12 cellular contexts compared by ENCODE assay signal in the genomic region with DNA sequence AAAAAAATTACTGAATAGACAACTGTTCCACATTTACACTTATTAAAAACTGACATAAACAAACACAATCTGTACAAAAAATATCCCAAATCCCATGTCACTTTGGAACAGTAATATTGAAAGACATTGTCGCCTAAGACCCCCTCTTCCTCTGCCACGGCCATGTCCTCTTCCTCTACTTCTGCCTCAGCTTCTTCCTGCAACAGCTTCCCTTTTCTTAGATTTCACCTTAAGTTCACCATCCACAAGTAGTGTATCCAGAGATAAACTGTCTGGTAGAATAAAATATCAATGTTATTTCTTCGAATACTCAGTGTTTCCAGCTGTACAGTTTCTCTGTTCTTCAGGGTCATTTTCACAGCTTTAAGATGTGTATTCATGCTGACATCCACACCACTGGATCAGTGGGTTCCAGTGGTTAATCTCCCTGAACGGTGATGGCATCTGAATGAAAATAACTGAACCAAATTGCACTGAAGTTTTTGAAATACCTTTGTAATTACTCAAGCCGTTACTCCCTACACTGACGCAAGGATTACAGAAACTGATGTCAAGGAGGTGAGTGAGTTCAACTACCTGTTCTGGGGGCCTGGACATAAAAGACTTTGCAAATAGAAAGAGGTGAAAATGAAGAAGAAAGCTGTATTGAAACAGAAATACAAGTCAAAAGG.
DNase-seq lines count a peak whose midpoint lies in the region; ATAC-seq and TF ChIP-seq lines count a peak whose summit lies in the region.
"Had no signal": no experiment of that assay in that cellular context is flagged by ENCODE, and none has a peak within 500 bp of the region (broad histone marks: within the 10 kb centered on the region; RNA-seq: fewer than 3 reads in every experiment).

No MANE protein-coding gene starts in this region.

- ATAC-seq in stimulated activated memory B cell treated with anti-CD40 and anti-IgM and Interleukin-4, amounts not matched to agents 10 μg/mL and 1 μg/mL and 100 μg/mL, for 72 hours: no peak

- no peak overlapping the region for H3K27ac Mint-ChIP-seq in stimulated activated memory B cell treated with anti-CD40 and anti-IgM and Interleukin-4, amounts not matched to agents 10 μg/mL and 1 μg/mL and 100 μg/mL, for 72 hours

- H3F3A ChIP-seq in MM.1S (ENCODE audit: insufficient read depth, low read length): no peaks in the 10 kb centered on the region

- H4K91ac ChIP-seq in mesenchymal stem cell (ENCODE audit: low read length): no peak overlapping the region

- H3K9ac ChIP-seq in mesenchymal stem cell (ENCODE audit: low read length) (no peak overlapping the region), MM.1S (ENCODE audit: low read length) (no peak overlapping the region)

- DNase-seq in ACHN (peak; percentile 96), M059J (ENCODE audit: low read depth) (peak; percentile 83), cardiac fibroblast (ENCODE audit: low read depth in 2 of 2) (peak; percentile 46 to 75), mesenchymal stem cell (peak; percentile 18), T-helper 9 cell (no peak), caudate nucleus (lab: John Stamatoyannopoulos, UW) (no peak), MM.1S (no peak)
- DNase-seq: activated naive CD4-positive, alpha-beta T cell treated with anti-CD3 and anti-CD28 coated beads, Interleukin-2, amount 50 U/mL, for 16 hours; DMS153; left cardiac atrium; NCI-H510A had no signal

- H3K4me1 Mint-ChIP-seq in stimulated activated memory B cell treated with anti-CD40 and anti-IgM and Interleukin-4, amounts not matched to agents 10 μg/mL and 1 μg/mL and 100 μg/mL, for 72 hours: no peaks in the 10 kb centered on the region

- H2BK5ac ChIP-seq in mesenchymal stem cell (ENCODE audit: low read depth, low read length, poor library complexity, severe bottlenecking): peak overlapping the region; percentile 96

- H3K18ac ChIP-seq in mesenchymal stem cell (ENCODE audit: low read depth in 1 of 2, low read length in 2 of 2): peak overlapping the region in 1 of 2 experiments; percentile 43

- no peak overlapping the region for H3K4me3 ChIP-seq in cardiac fibroblast (replicated peaks in 1 of 2; ENCODE audit: low read depth in 2 of 2, low read length in 2 of 2)
- no peak overlapping the region for H3K4me3 ChIP-seq in mesenchymal stem cell (ENCODE audit: insufficient read depth in 1 of 2, low read depth in 1 of 2, low read length in 2 of 2)
- H3K4me3 ChIP-seq in MM.1S (ENCODE audit: low read length): no peak overlapping the region

- H3K9me3 Mint-ChIP-seq in stimulated activated memory B cell treated with anti-CD40 and anti-IgM and Interleukin-4, amounts not matched to agents 10 μg/mL and 1 μg/mL and 100 μg/mL, for 72 hours: no peaks in the 10 kb centered on the region

- H3K27me3 Mint-ChIP-seq in stimulated activated memory B cell treated with anti-CD40 and anti-IgM and Interleukin-4, amounts not matched to agents 10 μg/mL and 1 μg/mL and 100 μg/mL, for 72 hours: peaks cover 12% of the 10 kb centered on the region

- no peak overlapping the region for H4K8ac ChIP-seq in mesenchymal stem cell (ENCODE audit: low read length)

- 70% methylated on average over 3 of the region's 6 CpGs for WGBS in mesenchymal stem cell

- no peaks in the 10 kb centered on the region for H3K79me2 ChIP-seq in MM.1S (ENCODE audit: low read length)

- H3K36me3 Mint-ChIP-seq in stimulated activated memory B cell treated with anti-CD40 and anti-IgM and Interleukin-4, amounts not matched to agents 10 μg/mL and 1 μg/mL and 100 μg/mL, for 72 hours: no peaks in the 10 kb centered on the region

- no peak overlapping the region for H2BK15ac ChIP-seq in mesenchymal stem cell (ENCODE audit: low read depth, poor library complexity, severe bottlenecking)

- no peak overlapping the region for H2BK12ac ChIP-seq in mesenchymal stem cell (ENCODE audit: low read length in 2 of 2)

- H3K4me2 ChIP-seq in mesenchymal stem cell (ENCODE audit: low read length, poor library complexity, severe bottlenecking) (peak overlapping the region; percentile 52), MM.1S (ENCODE audit: low read depth, low read length) (no peak overlapping the region)

- H2BK120ac ChIP-seq in mesenchymal stem cell (ENCODE audit: low read depth, low read length): no peak overlapping the region

- peak overlapping the region; percentile 81 for H2AK5ac ChIP-seq in mesenchymal stem cell (ENCODE audit: low read length, severe bottlenecking)

- H3K9me3 ChIP-seq in mesenchymal stem cell (ENCODE audit: control insufficient read depth, low read length): peaks cover 5% of the 10 kb centered on the region
- H3K9me3 ChIP-seq in MM.1S (replicated peaks; ENCODE audit: insufficient read depth, low read length): no peaks in the 10 kb centered on the region

- H2AFZ ChIP-seq in mesenchymal stem cell (ENCODE audit: low read depth, low read length) (no peak overlapping the region), MM.1S (ENCODE audit: low read length) (no peak overlapping the region)

- H4K20me1 ChIP-seq in MM.1S (ENCODE audit: insufficient read depth, low read length): no peaks in the 10 kb centered on the region

- no peak overlapping the region for H3K4me3 Mint-ChIP-seq in stimulated activated memory B cell treated with anti-CD40 and anti-IgM and Interleukin-4, amounts not matched to agents 10 μg/mL and 1 μg/mL and 100 μg/mL, for 72 hours

- H3K27me3 ChIP-seq in mesenchymal stem cell (ENCODE audit: control insufficient read depth in 1 of 2, insufficient read depth in 1 of 2, low read length in 2 of 2): no peaks in the 10 kb centered on the region
- no peaks in the 10 kb centered on the region for H3K27me3 ChIP-seq in MM.1S (replicated peaks; ENCODE audit: insufficient read depth, low read length)

- H3K27ac ChIP-seq in mesenchymal stem cell (ENCODE audit: low read length, poor library complexity, severe bottlenecking): peak overlapping the region; percentile 99
- H3K27ac ChIP-seq in caudate nucleus (ENCODE audit: low read depth, low read length): no peak overlapping the region
- no peak overlapping the region for H3K27ac ChIP-seq in MM.1S (ENCODE audit: low read length)

- H3K9me2 ChIP-seq in MM.1S (replicated peaks; ENCODE audit: insufficient read depth, low read length): no peaks in the 10 kb centered on the region

- in situ Hi-C loops in ACHN (cut with HindIII; ENCODE audit: low pct_ligation_motif_present, low pct_unique_long_range_greater_than_20kb, low sequenced_read_pairs): no loop called here

- TF ChIP-seq CTCF in cardiac fibroblast (IDR thresholded peaks at IDR 0.05; ENCODE audit: low read depth, low read length) (no peak), MM.1S (IDR thresholded peaks at IDR 0.05; ENCODE audit: low read length) (no peak)

- no peak overlapping the region for H3K4ac ChIP-seq in mesenchymal stem cell (ENCODE audit: low read depth in 1 of 2, low read length in 2 of 2)

- no peaks in the 10 kb centered on the region for H3K79me1 ChIP-seq in mesenchymal stem cell (replicated peaks; ENCODE audit: low read length, poor library complexity, severe bottlenecking)

- no peak overlapping the region for H3K14ac ChIP-seq in mesenchymal stem cell (ENCODE audit: low read length in 2 of 2)

- H3K36me3 ChIP-seq in mesenchymal stem cell (ENCODE audit: control insufficient read depth in 1 of 2, insufficient read depth in 2 of 2, low read depth in 1 of 2, low read length in 2 of 2) (no peaks in the 10 kb centered on the region), MM.1S (replicated peaks; ENCODE audit: insufficient read depth, low read length) (no peaks in the 10 kb centered on the region)

- H3K4me1 ChIP-seq in mesenchymal stem cell (ENCODE audit: control insufficient read depth, insufficient read depth, low read depth, low read length): peaks cover 4% of the 10 kb centered on the region
- H3K4me1 ChIP-seq in MM.1S (ENCODE audit: low read length): no peaks in the 10 kb centered on the region

- no peak overlapping the region for H3K23ac ChIP-seq in mesenchymal stem cell (ENCODE audit: low read length in 2 of 2)

Comparison
In these comparisons a context has a peak if more than half of its experiments do, and no peak if none do; other contexts are left out.
1. DNase-seq: peak in ACHN (single experiment), M059J (single experiment), cardiac fibroblast (2 of 2) and mesenchymal stem cell (single experiment); none in T-helper 9 cell (single experiment), caudate nucleus (0 of 61) and MM.1S (single experiment).